In the genomic region with DNA sequence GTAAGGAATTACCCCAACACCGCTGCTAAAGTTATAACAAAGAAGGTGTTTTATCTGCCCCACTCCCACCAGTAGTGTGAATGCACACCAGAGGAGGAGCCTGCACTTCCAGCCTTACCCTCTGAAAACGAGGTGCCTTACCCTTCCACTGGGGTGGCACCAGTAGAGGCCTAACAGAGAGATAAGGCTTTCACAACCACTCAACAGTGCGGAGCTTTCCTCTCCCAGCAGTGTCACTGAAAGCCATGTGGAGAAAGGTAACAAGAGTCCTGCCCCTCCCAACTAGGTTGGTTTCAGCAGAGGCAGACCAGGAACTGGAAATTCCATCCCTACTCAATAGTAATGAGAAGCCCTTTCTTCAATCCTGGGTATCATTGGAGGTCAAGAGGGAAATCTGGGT, we compare ENCODE assay signal across 39 cellular contexts.
"Had no signal": no experiment of that assay in that cellular context is flagged by ENCODE, and none has a peak within 500 bp of the region (broad histone marks: within the 10 kb centered on the region; RNA-seq: fewer than 3 reads in every experiment).

No MANE protein-coding gene starts in this region.

- H3K4me3 Mint-ChIP-seq: activated B cell treated with CpG ODN at 0.5 μM for 24 hours; activated CD4-positive, alpha-beta memory T cell treated with anti-CD3 and anti-CD28 coated beads for 36 hours; activated CD4-positive, alpha-beta T cell treated with anti-CD3 and anti-CD28 coated beads, Interleukin-2, amount 10 ng/mL, durations not matched to agents 24 days and 14 days; activated CD8-positive, alpha-beta T cell treated with anti-CD3 and anti-CD28 coated beads for 36 hours; activated naive CD4-positive, alpha-beta T cell treated with anti-CD3 and anti-CD28 coated beads for 36 hours; activated naive CD4-positive, alpha-beta T cell treated with anti-CD3 and anti-CD28 coated beads, Interleukin-2, amount 50 U/mL, for 24 hours; activated naive CD8-positive, alpha-beta T cell; activated naive CD8-positive, alpha-beta T cell treated with anti-CD3 and anti-CD28 coated beads, Interleukin-2, amount 10 ng/mL, durations not matched to agents 7 days and 5 days; activated naive CD8-positive, alpha-beta T cell treated with anti-CD3 and anti-CD28 coated beads, Interleukin-2, amount 50 U/mL, for 24 hours; activated T-cell treated with anti-CD3 and anti-CD28 coated beads, Interleukin-2, amount 50 U/mL, for 4 hours; activated T-cell treated with anti-CD3 and anti-CD28 coated beads, Interleukin-2, amount 50 U/mL, for 72 hours; activated T-helper 1 cell treated with anti-CD3 and anti-CD28 coated beads, Interleukin-12 subunit alpha, Interleukin-12 subunit beta, Interleukin-2, Interleukin-4 antibody, amounts not matched to agents 30 ng/mL and 10 ng/mL and 1 ng/mL, durations not matched to agents 14 hours and 24 hours and 36 hours; activated T-helper 17 cell treated with anti-CD3 and anti-CD28 coated beads, Interleukin-2, amount 50 U/mL, for 72 hours; brain; central memory CD8-positive, alpha-beta T cell; T-helper 1 cell treated with Interleukin-12 subunit alpha and Interleukin-12 subunit beta and Interleukin-4 antibody, amounts not matched to agents 30 μg/mL and 1 μg/mL, for 36 hours; T-helper 2 cell treated with Interferon-gamma antibody and Interleukin-4, amounts not matched to agents 5 μg/mL and 100 μg/mL, for 36 hours had no signal

- H3K27ac Mint-ChIP-seq: activated B cell treated with CpG ODN at 0.5 μM for 24 hours; activated CD4-positive, alpha-beta memory T cell treated with anti-CD3 and anti-CD28 coated beads for 36 hours; activated CD4-positive, alpha-beta T cell treated with anti-CD3 and anti-CD28 coated beads, Interleukin-2, amount 10 ng/mL, durations not matched to agents 24 days and 14 days; activated CD8-positive, alpha-beta T cell treated with anti-CD3 and anti-CD28 coated beads for 36 hours; activated naive CD4-positive, alpha-beta T cell treated with anti-CD3 and anti-CD28 coated beads for 36 hours; activated naive CD4-positive, alpha-beta T cell treated with anti-CD3 and anti-CD28 coated beads, Interleukin-2, amount 50 U/mL, for 24 hours; activated naive CD8-positive, alpha-beta T cell; activated naive CD8-positive, alpha-beta T cell treated with anti-CD3 and anti-CD28 coated beads, Interleukin-2, amount 10 ng/mL, durations not matched to agents 7 days and 5 days; activated naive CD8-positive, alpha-beta T cell treated with anti-CD3 and anti-CD28 coated beads, Interleukin-2, amount 50 U/mL, for 24 hours; activated T-cell treated with anti-CD3 and anti-CD28 coated beads, Interleukin-2, amount 50 U/mL, for 72 hours; activated T-helper 1 cell treated with anti-CD3 and anti-CD28 coated beads, Interleukin-12 subunit alpha, Interleukin-12 subunit beta, Interleukin-2, Interleukin-4 antibody, amounts not matched to agents 30 ng/mL and 10 ng/mL and 1 ng/mL, durations not matched to agents 14 hours and 24 hours and 36 hours; activated T-helper 17 cell treated with anti-CD3 and anti-CD28 coated beads, Interleukin-2, amount 50 U/mL, for 72 hours; brain; T-helper 1 cell treated with Interleukin-12 subunit alpha and Interleukin-12 subunit beta and Interleukin-4 antibody, amounts not matched to agents 30 μg/mL and 1 μg/mL, for 36 hours; T-helper 2 cell treated with Interferon-gamma antibody and Interleukin-4, amounts not matched to agents 5 μg/mL and 100 μg/mL, for 36 hours had no signal

- DNase-seq: activated B cell treated with CpG ODN at 0.5 μM for 24 hours; activated CD4-positive, alpha-beta memory T cell treated with anti-CD3 and anti-CD28 coated beads for 36 hours; activated CD4-positive, alpha-beta T cell treated with anti-CD3 and anti-CD28 coated beads for 4 hours; activated CD4-positive, alpha-beta T cell treated with anti-CD3 and anti-CD28 coated beads, Interleukin-2, amount 10 ng/mL, durations not matched to agents 24 days and 14 days; activated CD4-positive, alpha-beta T cell treated with anti-CD3 and anti-CD28 coated beads, Interleukin-2, amount 50 U/mL, for 1 hour; activated CD4-positive, alpha-beta T cell treated with anti-CD3 and anti-CD28 coated beads, Interleukin-2, amount 50 U/mL, for 4 hours; activated CD4-positive, CD25-positive, alpha-beta regulatory T cell treated with anti-CD3 and anti-CD28 coated beads, Interleukin-2, amount 50 U/mL, for 72 hours; activated CD8-positive, alpha-beta memory T cell treated with anti-CD3 and anti-CD28 coated beads, Interleukin-2, amount 50 U/mL, for 4 hours; activated CD8-positive, alpha-beta T cell treated with anti-CD3 and anti-CD28 coated beads for 36 hours; activated effector memory CD4-positive, alpha-beta T cell treated with anti-CD3 and anti-CD28 coated beads, Interleukin-2, amount 50 U/mL, for 16 hours; activated gamma-delta T cell treated with Interleukin-2 at 50 U/mL for 16 hours; activated naive CD4-positive, alpha-beta T cell; activated naive CD4-positive, alpha-beta T cell treated with anti-CD3 and anti-CD28 coated beads for 36 hours; activated naive CD8-positive, alpha-beta T cell treated with anti-CD3 and anti-CD28 coated beads, Interleukin-2, amount 10 ng/mL, durations not matched to agents 7 days and 5 days; activated naive CD8-positive, alpha-beta T cell treated with anti-CD3 and anti-CD28 coated beads, Interleukin-2, amount 50 U/mL, for 24 hours; activated T-cell treated with anti-CD3 and anti-CD28 coated beads for 4 hours; activated T-cell treated with anti-CD3 and anti-CD28 coated beads, Interleukin-2, amount 50 U/mL, for 1 hour; activated T-cell treated with anti-CD3 and anti-CD28 coated beads, Interleukin-2, amount 50 U/mL, for 4 hours; activated T-cell treated with anti-CD3 and anti-CD28 coated beads, Interleukin-2, amount 50 U/mL, for 72 hours; amygdala; anterior cingulate cortex; caudate nucleus; cerebellar nuclear complex; T-helper 1 cell; T-helper 2 cell; T-helper 9 cell had no signal

- H3K27ac ChIP-seq: ascending aorta, cardiac muscle cell, VCaP had no signal

- H3K27me3 ChIP-seq: ascending aorta, cardiac muscle cell had no signal

- FAIRE-seq: bronchial epithelial cell, TTC549 had no signal

- H3K9me3 ChIP-seq: ascending aorta had no signal

- H3K4me3 ChIP-seq: ascending aorta, cardiac muscle cell had no signal

- H3K27me3 Mint-ChIP-seq: activated B cell treated with CpG ODN at 0.5 μM for 24 hours; activated CD4-positive, alpha-beta memory T cell treated with anti-CD3 and anti-CD28 coated beads for 36 hours; activated CD4-positive, alpha-beta T cell treated with anti-CD3 and anti-CD28 coated beads, Interleukin-2, amount 10 ng/mL, durations not matched to agents 24 days and 14 days; activated CD8-positive, alpha-beta T cell treated with anti-CD3 and anti-CD28 coated beads for 36 hours; activated naive CD4-positive, alpha-beta T cell treated with anti-CD3 and anti-CD28 coated beads, Interleukin-2, amount 50 U/mL, for 24 hours; activated naive CD8-positive, alpha-beta T cell; activated naive CD8-positive, alpha-beta T cell treated with anti-CD3 and anti-CD28 coated beads, Interleukin-2, amount 10 ng/mL, durations not matched to agents 7 days and 5 days; activated naive CD8-positive, alpha-beta T cell treated with anti-CD3 and anti-CD28 coated beads, Interleukin-2, amount 50 U/mL, for 24 hours; activated T-helper 17 cell treated with anti-CD3 and anti-CD28 coated beads, Interleukin-2, amount 50 U/mL, for 72 hours; brain; central memory CD8-positive, alpha-beta T cell had no signal

- H3K4me1 Mint-ChIP-seq: activated B cell treated with CpG ODN at 0.5 μM for 24 hours; activated CD4-positive, alpha-beta T cell treated with anti-CD3 and anti-CD28 coated beads, Interleukin-2, amount 10 ng/mL, durations not matched to agents 24 days and 14 days; activated naive CD4-positive, alpha-beta T cell treated with anti-CD3 and anti-CD28 coated beads, Interleukin-2, amount 50 U/mL, for 24 hours; activated naive CD8-positive, alpha-beta T cell treated with anti-CD3 and anti-CD28 coated beads, Interleukin-2, amount 10 ng/mL, durations not matched to agents 7 days and 5 days; activated naive CD8-positive, alpha-beta T cell treated with anti-CD3 and anti-CD28 coated beads, Interleukin-2, amount 50 U/mL, for 24 hours; activated T-helper 17 cell treated with anti-CD3 and anti-CD28 coated beads, Interleukin-2, amount 50 U/mL, for 72 hours; brain; central memory CD8-positive, alpha-beta T cell had no signal

- H3K4me1 ChIP-seq: ascending aorta had no signal

- H3K9me3 Mint-ChIP-seq: activated B cell treated with CpG ODN at 0.5 μM for 24 hours; activated CD4-positive, alpha-beta T cell treated with anti-CD3 and anti-CD28 coated beads, Interleukin-2, amount 10 ng/mL, durations not matched to agents 24 days and 14 days; activated CD8-positive, alpha-beta T cell treated with anti-CD3 and anti-CD28 coated beads for 36 hours; activated naive CD4-positive, alpha-beta T cell treated with anti-CD3 and anti-CD28 coated beads for 36 hours; activated naive CD8-positive, alpha-beta T cell treated with anti-CD3 and anti-CD28 coated beads, Interleukin-2, amount 10 ng/mL, durations not matched to agents 7 days and 5 days; activated naive CD8-positive, alpha-beta T cell treated with anti-CD3 and anti-CD28 coated beads, Interleukin-2, amount 50 U/mL, for 24 hours; activated T-helper 1 cell treated with anti-CD3 and anti-CD28 coated beads, Interleukin-12 subunit alpha, Interleukin-12 subunit beta, Interleukin-2, Interleukin-4 antibody, amounts not matched to agents 30 ng/mL and 10 ng/mL and 1 ng/mL, durations not matched to agents 14 hours and 24 hours and 36 hours; activated T-helper 17 cell treated with anti-CD3 and anti-CD28 coated beads, Interleukin-2, amount 50 U/mL, for 72 hours; T-helper 1 cell treated with Interleukin-12 subunit alpha and Interleukin-12 subunit beta and Interleukin-4 antibody, amounts not matched to agents 30 μg/mL and 1 μg/mL, for 36 hours; T-helper 2 cell treated with Interferon-gamma antibody and Interleukin-4, amounts not matched to agents 5 μg/mL and 100 μg/mL, for 36 hours had no signal

- H3K36me3 Mint-ChIP-seq: activated CD4-positive, alpha-beta memory T cell treated with anti-CD3 and anti-CD28 coated beads for 36 hours; activated naive CD4-positive, alpha-beta T cell treated with anti-CD3 and anti-CD28 coated beads, Interleukin-2, amount 50 U/mL, for 24 hours; activated naive CD8-positive, alpha-beta T cell; activated naive CD8-positive, alpha-beta T cell treated with anti-CD3 and anti-CD28 coated beads, Interleukin-2, amount 10 ng/mL, durations not matched to agents 7 days and 5 days; brain had no signal

- H3K36me3 ChIP-seq: ascending aorta, cardiac muscle cell had no signal
